14 cellular contexts compared by ENCODE assay signal in the genomic region with DNA sequence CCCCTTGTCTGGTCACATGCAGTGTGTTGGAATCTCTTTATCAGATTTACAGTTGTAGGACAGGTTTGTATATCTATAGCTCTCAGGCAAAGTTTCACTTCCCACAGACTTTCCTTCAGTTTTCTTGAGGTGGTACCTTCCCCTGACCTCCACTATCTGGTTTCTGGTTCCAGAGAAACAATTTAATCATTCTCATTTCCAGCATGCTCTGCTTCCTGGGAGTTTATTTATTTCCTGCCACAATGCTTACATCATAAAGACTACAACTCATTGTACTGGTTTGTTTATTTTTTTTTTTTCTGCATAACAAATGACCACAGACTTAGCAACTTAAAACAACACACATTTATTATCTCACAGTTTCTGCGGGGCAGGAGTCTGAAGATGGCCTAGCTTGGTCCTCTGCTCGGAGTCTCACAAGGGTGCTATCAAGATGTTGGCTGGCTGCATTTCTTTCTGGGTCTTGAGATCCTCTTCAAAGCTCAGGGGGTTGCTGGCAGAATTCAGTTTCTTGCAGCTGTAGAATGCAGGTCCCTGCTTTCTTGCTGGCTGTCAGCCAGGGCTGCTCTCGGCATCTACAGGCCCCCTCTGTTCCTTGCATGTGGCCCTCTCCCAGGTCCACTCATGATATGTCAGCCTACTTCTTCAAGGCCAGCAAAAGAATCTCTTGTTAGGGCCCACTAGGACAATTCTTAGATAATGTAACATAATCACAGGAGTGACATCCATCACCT.
DNase-seq lines count a peak whose midpoint lies in the region; ATAC-seq and TF ChIP-seq lines count a peak whose summit lies in the region.
"Had no signal": no experiment of that assay in that cellular context is flagged by ENCODE, and none has a peak within 500 bp of the region (broad histone marks: within the 10 kb centered on the region; RNA-seq: fewer than 3 reads in every experiment).

No MANE protein-coding gene starts in this region.

- H3K9me3 ChIP-seq in BE2C (no peaks in the 10 kb centered on the region; the same call in 1 of the 2 replicates), psoas muscle (no peaks in the 10 kb centered on the region)

- H3K27me3 ChIP-seq in BE2C = no peaks in the 10 kb centered on the region
- no peaks in the 10 kb centered on the region for H3K27me3 ChIP-seq in psoas muscle (ENCODE audit: insufficient read depth in 3 of 3, low read length in 2 of 3)

- 73 to 85% (median 77%) methylated on average over 3 of the region's 3 CpGs for WGBS in psoas muscle, 3 donors

- H3K27ac ChIP-seq in angular gyrus (ENCODE audit: low read depth, low read length) = peak overlapping the region; percentile 73
- H3K27ac ChIP-seq in psoas muscle = no peak overlapping the region

- ATAC-seq in HG02642 (IDR thresholded peaks at IDR 0.05; ENCODE audit: poor library complexity, unreplicated experiment) (no peak), psoas muscle (no peak)
- ATAC-seq in activated T-cell treated with anti-CD3 and anti-CD28 coated beads, Interleukin-2, amount 50 U/mL, for 72 hours (replicated peaks in 1 of 2) = no peak
- ATAC-seq: activated naive CD8-positive, alpha-beta T cell treated with anti-CD3 and anti-CD28 coated beads, Interleukin-2, amount 50 U/mL, for 24 hours; effector memory CD8-positive, alpha-beta T cell had no signal

- no peaks in the 10 kb centered on the region for H3K36me3 Mint-ChIP-seq in HFFc6 (ENCODE audit: low read depth)
- H3K36me3 Mint-ChIP-seq in activated T-cell treated with anti-CD3 and anti-CD28 coated beads, Interleukin-2, amount 50 U/mL, for 72 hours (ENCODE audit: insufficient read depth in 2 of 2) = no peaks in the 10 kb centered on the region
- H3K36me3 Mint-ChIP-seq: memory B cell had no signal

- no peak overlapping the region; the same call in 1 of the 2 replicates for H3K27ac Mint-ChIP-seq in HFFc6
- no peak overlapping the region for H3K27ac Mint-ChIP-seq in activated T-cell treated with anti-CD3 and anti-CD28 coated beads, Interleukin-2, amount 50 U/mL, for 72 hours
- H3K27ac Mint-ChIP-seq: activated naive CD8-positive, alpha-beta T cell treated with anti-CD3 and anti-CD28 coated beads, Interleukin-2, amount 50 U/mL, for 24 hours; effector memory CD8-positive, alpha-beta T cell; memory B cell had no signal

- H3K4me3 Mint-ChIP-seq in HFFc6 = no peak overlapping the region
- no peak overlapping the region for H3K4me3 Mint-ChIP-seq in activated T-cell treated with anti-CD3 and anti-CD28 coated beads, Interleukin-2, amount 50 U/mL, for 72 hours
- H3K4me3 Mint-ChIP-seq: activated naive CD8-positive, alpha-beta T cell treated with anti-CD3 and anti-CD28 coated beads, Interleukin-2, amount 50 U/mL, for 24 hours; effector memory CD8-positive, alpha-beta T cell; memory B cell had no signal

- H3K4me1 ChIP-seq in BE2C (peaks cover 19% of the 10 kb centered on the region), psoas muscle (peaks cover 22% of the 10 kb centered on the region)

- no peaks in the 10 kb centered on the region for H3K9me3 Mint-ChIP-seq in HFFc6
- no peaks in the 10 kb centered on the region for H3K9me3 Mint-ChIP-seq in activated T-cell treated with anti-CD3 and anti-CD28 coated beads, Interleukin-2, amount 50 U/mL, for 72 hours
- H3K9me3 Mint-ChIP-seq: activated naive CD8-positive, alpha-beta T cell treated with anti-CD3 and anti-CD28 coated beads, Interleukin-2, amount 50 U/mL, for 24 hours; effector memory CD8-positive, alpha-beta T cell; memory B cell had no signal

- TF ChIP-seq CTCF in BE2C (IDR thresholded peaks at IDR 0.05; ENCODE audit: low read depth, low read length) = no peak
- no peak for TF ChIP-seq CTCF in HFFc6 (IDR thresholded peaks at IDR 0.05)
- no peak for TF ChIP-seq CTCF in psoas muscle (IDR thresholded peaks at IDR 0.05)

- no peaks in the 10 kb centered on the region; the same call in 1 of the 2 replicates for H3K27me3 Mint-ChIP-seq in HFFc6 (ENCODE audit: insufficient read depth)
- H3K27me3 Mint-ChIP-seq in activated T-cell treated with anti-CD3 and anti-CD28 coated beads, Interleukin-2, amount 50 U/mL, for 72 hours (ENCODE audit: low read depth) = peaks cover 6% of the 10 kb centered on the region
- H3K27me3 Mint-ChIP-seq: activated naive CD8-positive, alpha-beta T cell treated with anti-CD3 and anti-CD28 coated beads, Interleukin-2, amount 50 U/mL, for 24 hours; memory B cell had no signal

- H3K4me3 ChIP-seq in BE2C (ENCODE audit: low read depth, low read length) (no peak overlapping the region), psoas muscle (no peak overlapping the region)

- DNase-seq in BE2C = peak; percentile 16
- peak; percentile 8 for DNase-seq in HFFc6
- peak; percentile 4 for DNase-seq in glomerular endothelial cell (ENCODE audit: extremely low read depth, low read depth, low spot score)
- no peak for DNase-seq in activated T-cell treated with anti-CD3 and anti-CD28 coated beads, Interleukin-2, amount 50 U/mL, for 72 hours
- no peak for DNase-seq in activated CD8-positive, alpha-beta memory T cell treated with anti-CD3 and anti-CD28 coated beads for 24 hours
- no peak for DNase-seq in psoas muscle
- DNase-seq: activated naive CD8-positive, alpha-beta T cell treated with anti-CD3 and anti-CD28 coated beads, Interleukin-2, amount 50 U/mL, for 24 hours; effector memory CD8-positive, alpha-beta T cell; MM.1S; stimulated activated CD4-positive, alpha-beta T cell treated with anti-CD3 and anti-CD28 coated beads, Interleukin-4, amount 100 ng/mL, for 1 hour; stimulated activated naive CD4-positive, alpha-beta T cell treated with Interleukin-2 at 50 U/mL for 16 hours had no signal

- intact Hi-C loops in psoas muscle (cut with DNase I) = no loop called here

- peaks cover 30% of the 10 kb centered on the region for H3K4me1 Mint-ChIP-seq in HFFc6 (ENCODE audit: low read depth)
- H3K4me1 Mint-ChIP-seq in activated T-cell treated with anti-CD3 and anti-CD28 coated beads, Interleukin-2, amount 50 U/mL, for 72 hours (ENCODE audit: low read depth) = peaks cover 18% of the 10 kb centered on the region
- H3K4me1 Mint-ChIP-seq: activated naive CD8-positive, alpha-beta T cell treated with anti-CD3 and anti-CD28 coated beads, Interleukin-2, amount 50 U/mL, for 24 hours had no signal

- H3K36me3 ChIP-seq in BE2C (no peaks in the 10 kb centered on the region), psoas muscle (ENCODE audit: insufficient read depth in 1 of 2, low read depth in 1 of 2) (no peaks in the 10 kb centered on the region)

Comparison
In these comparisons a context has a peak if more than half of its experiments do, and no peak if none do; other contexts are left out.
1. DNase-seq: peak in BE2C (single experiment), HFFc6 (single experiment) and glomerular endothelial cell (single experiment); none in activated T-cell treated with anti-CD3 and anti-CD28 coated beads, Interleukin-2, amount 50 U/mL, for 72 hours (0 of 2), activated CD8-positive, alpha-beta memory T cell treated with anti-CD3 and anti-CD28 coated beads for 24 hours (single experiment) and psoas muscle (0 of 2).